ENCODE assay signal across 34 cellular contexts in the genomic region with DNA sequence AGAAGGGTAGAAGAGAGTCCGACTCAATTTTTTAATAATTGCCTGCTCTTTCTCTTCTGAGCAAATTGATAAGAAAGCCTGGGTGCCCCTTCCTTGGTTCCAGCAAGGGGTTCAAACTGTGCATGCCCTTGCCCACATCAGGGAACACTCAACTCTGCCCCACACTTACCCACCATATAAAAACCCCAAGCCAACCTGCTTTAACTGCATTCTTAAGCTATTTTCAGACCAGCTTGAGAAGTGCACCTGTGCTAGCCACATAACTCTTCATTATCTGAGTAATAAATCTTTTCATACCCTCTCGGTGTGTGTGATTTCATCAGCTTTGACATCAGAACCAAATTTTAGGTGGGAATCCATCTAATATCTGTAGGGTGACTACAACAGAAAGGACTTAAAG.
"Had no signal": no experiment of that assay in that cellular context is flagged by ENCODE, and none has a peak within 500 bp of the region (broad histone marks: within the 10 kb centered on the region; RNA-seq: fewer than 3 reads in every experiment).

No MANE protein-coding gene starts in this region.

- H3K36me3 ChIP-seq: MG63 had no signal

- H3K4me2 ChIP-seq: KMS-11 had no signal

- DNase-seq: Karpas-422, Kasumi-1, MG63, MM.1S, MV-4-11, NCI-H1048, NCI-H1092, NCI-H1092 treated with DMSO at 0.1 percent for 48 hours, NCI-H1105, NCI-H1105 treated with DMSO at 0.1 percent for 48 hours, NCI-H1417, NCI-H1417 treated with DMSO at 0.1 percent for 48 hours, NCI-H1436, NCI-H1436 treated with DMSO at 0.1 percent for 48 hours, NCI-H1694, NCI-H1694 treated with DMSO at 0.1 percent for 48 hours, NCI-H187, NCI-H187 treated with DMSO at 0.1 percent for 48 hours, NCI-H1930, NCI-H2029, NCI-H2029 treated with DMSO at 0.1 percent for 48 hours, NCI-H2081, NCI-H2081 treated with DMSO at 0.1 percent for 48 hours, NCI-H2107, NCI-H2171, NCI-H2227 treated with DMSO at 0.1 percent for 48 hours, NCI-H226, NCI-H345, NCI-H446, NCI-H446 treated with DMSO at 0.1 percent for 48 hours, NCI-H510A, NCI-H510A treated with DMSO at 0.1 percent for 48 hours, NCI-H524 had no signal

- H3K4me3 ChIP-seq: MG63 had no signal

- H3K27ac ChIP-seq: KMS-11 had no signal

- H3K27me3 ChIP-seq: MG63 had no signal

- H3K9ac ChIP-seq: KMS-11 had no signal
